ENCODE assay signal across 1 cellular context in the genomic region with DNA sequence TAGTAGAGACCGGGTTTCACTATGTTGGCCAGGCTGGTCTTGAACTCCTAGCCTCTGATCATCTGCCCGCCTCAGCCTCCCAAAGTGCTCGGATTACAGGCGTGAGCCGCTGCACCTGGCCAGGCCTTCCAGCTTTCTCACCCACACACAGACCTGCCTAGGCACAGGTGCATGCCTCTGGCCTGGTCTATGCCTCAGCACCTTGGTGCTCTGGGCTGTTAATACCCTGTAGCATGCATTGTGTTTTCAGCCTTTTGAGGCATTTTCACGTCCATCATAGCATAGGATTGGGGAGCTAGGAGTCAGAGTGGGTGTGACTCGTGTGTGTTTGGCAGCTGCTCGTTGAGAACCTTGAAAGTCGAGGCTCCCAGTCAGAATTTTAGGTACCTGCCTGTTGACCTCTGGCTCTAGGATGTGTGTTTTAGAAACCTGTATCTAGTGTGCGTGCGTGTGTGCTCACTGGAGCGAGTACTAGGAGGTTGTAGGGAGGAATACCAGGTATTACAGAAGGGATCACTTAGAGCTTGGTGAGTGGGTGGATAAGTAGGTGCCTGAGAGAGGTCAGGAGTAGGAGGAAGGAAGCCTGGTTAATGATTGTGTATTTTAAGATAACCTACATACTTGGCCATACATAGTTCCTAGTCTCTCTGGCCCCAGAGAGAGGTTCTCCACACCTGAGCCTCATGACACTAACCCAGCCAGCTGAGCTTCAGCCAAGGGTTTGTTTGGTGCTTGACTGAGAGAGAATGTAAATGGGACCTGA.
TF ChIP-seq lines count a peak whose summit lies in the region.

No MANE protein-coding gene starts in this region.

TF ChIP-seq in K562, 482 proteins besides CTCF, POLR2A, EP300 and RAD21 (continued from another document and continues in another):
- TF ChIP-seq, protein P1, sequence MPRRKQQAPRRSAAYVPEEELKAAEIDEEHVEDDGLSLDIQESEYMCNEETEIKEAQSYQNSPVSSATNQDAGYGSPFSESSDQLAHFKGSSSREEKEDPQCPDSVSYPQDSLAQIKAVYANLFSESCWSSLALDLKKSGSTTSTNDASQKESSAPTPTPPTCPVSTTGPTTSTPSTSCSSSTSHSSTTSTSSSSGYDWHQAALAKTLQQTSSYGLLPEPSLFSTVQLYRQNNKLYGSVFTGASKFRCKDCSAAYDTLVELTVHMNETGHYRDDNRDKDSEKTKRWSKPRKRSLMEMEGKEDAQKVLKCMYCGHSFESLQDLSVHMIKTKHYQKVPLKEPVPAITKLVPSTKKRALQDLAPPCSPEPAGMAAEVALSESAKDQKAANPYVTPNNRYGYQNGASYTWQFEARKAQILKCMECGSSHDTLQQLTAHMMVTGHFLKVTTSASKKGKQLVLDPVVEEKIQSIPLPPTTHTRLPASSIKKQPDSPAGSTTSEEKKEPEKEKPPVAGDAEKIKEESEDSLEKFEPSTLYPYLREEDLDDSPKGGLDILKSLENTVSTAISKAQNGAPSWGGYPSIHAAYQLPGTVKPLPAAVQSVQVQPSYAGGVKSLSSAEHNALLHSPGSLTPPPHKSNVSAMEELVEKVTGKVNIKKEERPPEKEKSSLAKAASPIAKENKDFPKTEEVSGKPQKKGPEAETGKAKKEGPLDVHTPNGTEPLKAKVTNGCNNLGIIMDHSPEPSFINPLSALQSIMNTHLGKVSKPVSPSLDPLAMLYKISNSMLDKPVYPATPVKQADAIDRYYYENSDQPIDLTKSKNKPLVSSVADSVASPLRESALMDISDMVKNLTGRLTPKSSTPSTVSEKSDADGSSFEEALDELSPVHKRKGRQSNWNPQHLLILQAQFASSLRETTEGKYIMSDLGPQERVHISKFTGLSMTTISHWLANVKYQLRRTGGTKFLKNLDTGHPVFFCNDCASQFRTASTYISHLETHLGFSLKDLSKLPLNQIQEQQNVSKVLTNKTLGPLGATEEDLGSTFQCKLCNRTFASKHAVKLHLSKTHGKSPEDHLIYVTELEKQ (CRISPR knock-in tag; IDR thresholded peaks at IDR 0.05): no peak
- TF ChIP-seq ZNF3 (CRISPR knock-in tag; IDR thresholded peaks at IDR 0.05) (no peak), ZNF124 (CRISPR knock-in tag; IDR thresholded peaks at IDR 0.05) (0 out of 2 replicates have a peak, but pooled peaks have one; percentile 1), TSC22D4 (tag; IDR thresholded peaks at IDR 0.05) (no peak), SMARCA5 (IDR thresholded peaks at IDR 0.05) (no peak), SNIP1 (IDR thresholded peaks at IDR 0.05; ENCODE audit: low read depth) (no peak), ELF4 (CRISPR knock-in tag; IDR thresholded peaks at IDR 0.05) (0 out of 2 replicates have a peak, but pooled peaks have one; percentile 21), TGIF2 (CRISPR knock-in tag; IDR thresholded peaks at IDR 0.05) (no peak; the same call in 1 of the 2 replicates), ZNF174 (CRISPR knock-in tag; IDR thresholded peaks at IDR 0.05) (no peak), ADNP (tag; IDR thresholded peaks at IDR 0.05) (no peak), CHD2 (IDR thresholded peaks at IDR 0.05; ENCODE audit: low read depth, low read length) (peak; percentile 46), XRCC5 (IDR thresholded peaks at IDR 0.05; ENCODE audit: low read depth, low read length) (no peak), FIP1L1 (IDR thresholded peaks at IDR 0.05; ENCODE audit: low read depth, low read length, poor library complexity, severe bottlenecking) (no peak), BMI1 (IDR thresholded peaks at IDR 0.05; ENCODE audit: low read length) (no peak), KDM5B (IDR thresholded peaks at IDR 0.05; ENCODE audit: insufficient replicate concordance, low read depth, low read length) (peak; percentile 48), ZNF75A (CRISPR knock-in tag; IDR thresholded peaks at IDR 0.05) (no peak), BRF1 (IDR thresholded peaks at IDR 0.05; ENCODE audit: borderline replicate concordance, extremely low read depth, insufficient read length) (no peak), MECOM (CRISPR knock-in tag; IDR thresholded peaks at IDR 0.05) (no peak), ZNF589 (CRISPR knock-in tag; IDR thresholded peaks at IDR 0.05; ENCODE audit: low read depth) (no peak), MAFK (IDR thresholded peaks at IDR 0.05; ENCODE audit: low read length) (no peak), MYC (IDR thresholded peaks at IDR 0.05; ENCODE audit: low read depth, low read length) (no peak), MYC (CRISPR knock-in tag; IDR thresholded peaks at IDR 0.05; ENCODE audit: borderline replicate concordance, low read depth) (no peak), NFRKB (IDR thresholded peaks at IDR 0.05; ENCODE audit: low read depth) (no peak), STAG1 (CRISPR knock-in tag; IDR thresholded peaks at IDR 0.05; ENCODE audit: borderline replicate concordance) (no peak; the same call in none of the 2 replicates), LCOR (CRISPR knock-in tag; IDR thresholded peaks at IDR 0.05) (no peak), CHCHD3 (CRISPR knock-in tag; IDR thresholded peaks at IDR 0.05) (no peak), ZNF197 (CRISPR knock-in tag; IDR thresholded peaks at IDR 0.05; ENCODE audit: low read depth) (no peak)
- TF ChIP-seq, protein P2, sequence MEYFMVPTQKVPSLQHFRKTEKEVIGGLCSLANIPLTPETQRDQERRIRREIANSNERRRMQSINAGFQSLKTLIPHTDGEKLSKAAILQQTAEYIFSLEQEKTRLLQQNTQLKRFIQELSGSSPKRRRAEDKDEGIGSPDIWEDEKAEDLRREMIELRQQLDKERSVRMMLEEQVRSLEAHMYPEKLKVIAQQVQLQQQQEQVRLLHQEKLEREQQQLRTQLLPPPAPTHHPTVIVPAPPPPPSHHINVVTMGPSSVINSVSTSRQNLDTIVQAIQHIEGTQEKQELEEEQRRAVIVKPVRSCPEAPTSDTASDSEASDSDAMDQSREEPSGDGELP (CRISPR knock-in tag; IDR thresholded peaks at IDR 0.05; ENCODE audit: borderline replicate concordance): no peak
- TF ChIP-seq, protein P3, sequence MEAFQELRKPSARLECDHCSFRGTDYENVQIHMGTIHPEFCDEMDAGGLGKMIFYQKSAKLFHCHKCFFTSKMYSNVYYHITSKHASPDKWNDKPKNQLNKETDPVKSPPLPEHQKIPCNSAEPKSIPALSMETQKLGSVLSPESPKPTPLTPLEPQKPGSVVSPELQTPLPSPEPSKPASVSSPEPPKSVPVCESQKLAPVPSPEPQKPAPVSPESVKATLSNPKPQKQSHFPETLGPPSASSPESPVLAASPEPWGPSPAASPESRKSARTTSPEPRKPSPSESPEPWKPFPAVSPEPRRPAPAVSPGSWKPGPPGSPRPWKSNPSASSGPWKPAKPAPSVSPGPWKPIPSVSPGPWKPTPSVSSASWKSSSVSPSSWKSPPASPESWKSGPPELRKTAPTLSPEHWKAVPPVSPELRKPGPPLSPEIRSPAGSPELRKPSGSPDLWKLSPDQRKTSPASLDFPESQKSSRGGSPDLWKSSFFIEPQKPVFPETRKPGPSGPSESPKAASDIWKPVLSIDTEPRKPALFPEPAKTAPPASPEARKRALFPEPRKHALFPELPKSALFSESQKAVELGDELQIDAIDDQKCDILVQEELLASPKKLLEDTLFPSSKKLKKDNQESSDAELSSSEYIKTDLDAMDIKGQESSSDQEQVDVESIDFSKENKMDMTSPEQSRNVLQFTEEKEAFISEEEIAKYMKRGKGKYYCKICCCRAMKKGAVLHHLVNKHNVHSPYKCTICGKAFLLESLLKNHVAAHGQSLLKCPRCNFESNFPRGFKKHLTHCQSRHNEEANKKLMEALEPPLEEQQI (IDR thresholded peaks at IDR 0.05): no peak
- TF ChIP-seq, protein P4, sequence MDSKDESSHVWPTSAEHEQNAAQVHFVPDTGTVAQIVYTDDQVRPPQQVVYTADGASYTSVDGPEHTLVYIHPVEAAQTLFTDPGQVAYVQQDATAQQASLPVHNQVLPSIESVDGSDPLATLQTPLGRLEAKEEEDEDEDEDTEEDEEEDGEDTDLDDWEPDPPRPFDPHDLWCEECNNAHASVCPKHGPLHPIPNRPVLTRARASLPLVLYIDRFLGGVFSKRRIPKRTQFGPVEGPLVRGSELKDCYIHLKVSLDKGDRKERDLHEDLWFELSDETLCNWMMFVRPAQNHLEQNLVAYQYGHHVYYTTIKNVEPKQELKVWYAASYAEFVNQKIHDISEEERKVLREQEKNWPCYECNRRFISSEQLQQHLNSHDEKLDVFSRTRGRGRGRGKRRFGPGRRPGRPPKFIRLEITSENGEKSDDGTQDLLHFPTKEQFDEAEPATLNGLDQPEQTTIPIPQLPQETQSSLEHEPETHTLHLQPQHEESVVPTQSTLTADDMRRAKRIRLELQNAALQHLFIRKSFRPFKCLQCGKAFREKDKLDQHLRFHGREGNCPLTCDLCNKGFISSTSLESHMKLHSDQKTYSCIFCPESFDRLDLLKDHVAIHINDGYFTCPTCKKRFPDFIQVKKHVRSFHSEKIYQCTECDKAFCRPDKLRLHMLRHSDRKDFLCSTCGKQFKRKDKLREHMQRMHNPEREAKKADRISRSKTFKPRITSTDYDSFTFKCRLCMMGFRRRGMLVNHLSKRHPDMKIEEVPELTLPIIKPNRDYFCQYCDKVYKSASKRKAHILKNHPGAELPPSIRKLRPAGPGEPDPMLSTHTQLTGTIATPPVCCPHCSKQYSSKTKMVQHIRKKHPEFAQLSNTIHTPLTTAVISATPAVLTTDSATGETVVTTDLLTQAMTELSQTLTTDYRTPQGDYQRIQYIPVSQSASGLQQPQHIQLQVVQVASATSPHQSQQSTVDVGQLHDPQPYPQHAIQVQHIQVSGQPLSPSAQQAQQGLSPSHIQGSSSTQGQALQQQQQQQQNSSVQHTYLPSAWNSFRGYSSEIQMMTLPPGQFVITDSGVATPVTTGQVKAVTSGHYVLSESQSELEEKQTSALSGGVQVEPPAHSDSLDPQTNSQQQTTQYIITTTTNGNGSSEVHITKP (IDR thresholded peaks at IDR 0.05; ENCODE audit: partially characterized antibody): no peak
- TF ChIP-seq, protein P5, sequence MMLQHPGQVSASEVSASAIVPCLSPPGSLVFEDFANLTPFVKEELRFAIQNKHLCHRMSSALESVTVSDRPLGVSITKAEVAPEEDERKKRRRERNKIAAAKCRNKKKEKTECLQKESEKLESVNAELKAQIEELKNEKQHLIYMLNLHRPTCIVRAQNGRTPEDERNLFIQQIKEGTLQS (IDR thresholded peaks at IDR 0.05): no peak
- TF ChIP-seq, protein P5 (CRISPR knock-in tag; conservative IDR thresholded peaks at IDR 0.05): no peak
- TF ChIP-seq, protein P6, sequence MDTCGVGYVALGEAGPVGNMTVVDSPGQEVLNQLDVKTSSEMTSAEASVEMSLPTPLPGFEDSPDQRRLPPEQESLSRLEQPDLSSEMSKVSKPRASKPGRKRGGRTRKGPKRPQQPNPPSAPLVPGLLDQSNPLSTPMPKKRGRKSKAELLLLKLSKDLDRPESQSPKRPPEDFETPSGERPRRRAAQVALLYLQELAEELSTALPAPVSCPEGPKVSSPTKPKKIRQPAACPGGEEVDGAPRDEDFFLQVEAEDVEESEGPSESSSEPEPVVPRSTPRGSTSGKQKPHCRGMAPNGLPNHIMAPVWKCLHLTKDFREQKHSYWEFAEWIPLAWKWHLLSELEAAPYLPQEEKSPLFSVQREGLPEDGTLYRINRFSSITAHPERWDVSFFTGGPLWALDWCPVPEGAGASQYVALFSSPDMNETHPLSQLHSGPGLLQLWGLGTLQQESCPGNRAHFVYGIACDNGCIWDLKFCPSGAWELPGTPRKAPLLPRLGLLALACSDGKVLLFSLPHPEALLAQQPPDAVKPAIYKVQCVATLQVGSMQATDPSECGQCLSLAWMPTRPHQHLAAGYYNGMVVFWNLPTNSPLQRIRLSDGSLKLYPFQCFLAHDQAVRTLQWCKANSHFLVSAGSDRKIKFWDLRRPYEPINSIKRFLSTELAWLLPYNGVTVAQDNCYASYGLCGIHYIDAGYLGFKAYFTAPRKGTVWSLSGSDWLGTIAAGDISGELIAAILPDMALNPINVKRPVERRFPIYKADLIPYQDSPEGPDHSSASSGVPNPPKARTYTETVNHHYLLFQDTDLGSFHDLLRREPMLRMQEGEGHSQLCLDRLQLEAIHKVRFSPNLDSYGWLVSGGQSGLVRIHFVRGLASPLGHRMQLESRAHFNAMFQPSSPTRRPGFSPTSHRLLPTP (IDR thresholded peaks at IDR 0.05; ENCODE audit: borderline replicate concordance, extremely low read depth, insufficient read length): no peak
- TF ChIP-seq, protein P7, sequence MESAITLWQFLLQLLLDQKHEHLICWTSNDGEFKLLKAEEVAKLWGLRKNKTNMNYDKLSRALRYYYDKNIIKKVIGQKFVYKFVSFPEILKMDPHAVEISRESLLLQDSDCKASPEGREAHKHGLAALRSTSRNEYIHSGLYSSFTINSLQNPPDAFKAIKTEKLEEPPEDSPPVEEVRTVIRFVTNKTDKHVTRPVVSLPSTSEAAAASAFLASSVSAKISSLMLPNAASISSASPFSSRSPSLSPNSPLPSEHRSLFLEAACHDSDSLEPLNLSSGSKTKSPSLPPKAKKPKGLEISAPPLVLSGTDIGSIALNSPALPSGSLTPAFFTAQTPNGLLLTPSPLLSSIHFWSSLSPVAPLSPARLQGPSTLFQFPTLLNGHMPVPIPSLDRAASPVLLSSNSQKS (CRISPR knock-in tag; IDR thresholded peaks at IDR 0.05): no peak
- TF ChIP-seq, protein P8, sequence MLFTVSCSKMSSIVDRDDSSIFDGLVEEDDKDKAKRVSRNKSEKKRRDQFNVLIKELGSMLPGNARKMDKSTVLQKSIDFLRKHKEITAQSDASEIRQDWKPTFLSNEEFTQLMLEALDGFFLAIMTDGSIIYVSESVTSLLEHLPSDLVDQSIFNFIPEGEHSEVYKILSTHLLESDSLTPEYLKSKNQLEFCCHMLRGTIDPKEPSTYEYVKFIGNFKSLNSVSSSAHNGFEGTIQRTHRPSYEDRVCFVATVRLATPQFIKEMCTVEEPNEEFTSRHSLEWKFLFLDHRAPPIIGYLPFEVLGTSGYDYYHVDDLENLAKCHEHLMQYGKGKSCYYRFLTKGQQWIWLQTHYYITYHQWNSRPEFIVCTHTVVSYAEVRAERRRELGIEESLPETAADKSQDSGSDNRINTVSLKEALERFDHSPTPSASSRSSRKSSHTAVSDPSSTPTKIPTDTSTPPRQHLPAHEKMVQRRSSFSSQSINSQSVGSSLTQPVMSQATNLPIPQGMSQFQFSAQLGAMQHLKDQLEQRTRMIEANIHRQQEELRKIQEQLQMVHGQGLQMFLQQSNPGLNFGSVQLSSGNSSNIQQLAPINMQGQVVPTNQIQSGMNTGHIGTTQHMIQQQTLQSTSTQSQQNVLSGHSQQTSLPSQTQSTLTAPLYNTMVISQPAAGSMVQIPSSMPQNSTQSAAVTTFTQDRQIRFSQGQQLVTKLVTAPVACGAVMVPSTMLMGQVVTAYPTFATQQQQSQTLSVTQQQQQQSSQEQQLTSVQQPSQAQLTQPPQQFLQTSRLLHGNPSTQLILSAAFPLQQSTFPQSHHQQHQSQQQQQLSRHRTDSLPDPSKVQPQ (CRISPR knock-in tag; IDR thresholded peaks at IDR 0.05; ENCODE audit: borderline replicate concordance): no peak
- TF ChIP-seq, protein P9, sequence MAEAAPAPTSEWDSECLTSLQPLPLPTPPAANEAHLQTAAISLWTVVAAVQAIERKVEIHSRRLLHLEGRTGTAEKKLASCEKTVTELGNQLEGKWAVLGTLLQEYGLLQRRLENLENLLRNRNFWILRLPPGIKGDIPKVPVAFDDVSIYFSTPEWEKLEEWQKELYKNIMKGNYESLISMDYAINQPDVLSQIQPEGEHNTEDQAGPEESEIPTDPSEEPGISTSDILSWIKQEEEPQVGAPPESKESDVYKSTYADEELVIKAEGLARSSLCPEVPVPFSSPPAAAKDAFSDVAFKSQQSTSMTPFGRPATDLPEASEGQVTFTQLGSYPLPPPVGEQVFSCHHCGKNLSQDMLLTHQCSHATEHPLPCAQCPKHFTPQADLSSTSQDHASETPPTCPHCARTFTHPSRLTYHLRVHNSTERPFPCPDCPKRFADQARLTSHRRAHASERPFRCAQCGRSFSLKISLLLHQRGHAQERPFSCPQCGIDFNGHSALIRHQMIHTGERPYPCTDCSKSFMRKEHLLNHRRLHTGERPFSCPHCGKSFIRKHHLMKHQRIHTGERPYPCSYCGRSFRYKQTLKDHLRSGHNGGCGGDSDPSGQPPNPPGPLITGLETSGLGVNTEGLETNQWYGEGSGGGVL (CRISPR knock-in tag; IDR thresholded peaks at IDR 0.05): no peak
